1 cellular context compared by ENCODE assay signal in the genomic region with DNA sequence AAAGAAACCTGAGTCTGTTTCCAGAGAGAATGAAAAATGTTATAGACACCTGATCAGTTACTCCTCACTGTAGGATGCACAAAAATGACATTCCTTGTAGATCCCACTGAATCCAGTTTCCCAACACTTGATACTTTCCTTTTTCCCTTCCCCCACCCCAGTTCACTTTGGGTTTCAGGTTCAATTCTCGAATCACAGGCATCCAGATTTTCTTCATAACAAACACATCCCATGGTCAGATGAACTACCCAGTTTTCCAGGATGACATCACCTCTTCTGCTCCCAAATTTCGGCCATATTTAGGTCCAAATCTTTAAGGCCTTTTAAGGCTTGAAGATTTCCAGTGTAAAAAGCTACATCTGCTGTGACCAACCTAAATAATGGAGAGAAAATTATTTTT.
TF ChIP-seq lines count a peak whose summit lies in the region.

No MANE protein-coding gene starts in this region.

TF ChIP-seq in K562, 482 proteins besides CTCF, POLR2A, EP300 and RAD21:
- TF ChIP-seq MAFK (IDR thresholded peaks at IDR 0.05; ENCODE audit: low read length) (no peak), MIER1 (IDR thresholded peaks at IDR 0.05; ENCODE audit: low read depth) (no peak), ZNF354B (CRISPR knock-in tag; IDR thresholded peaks at IDR 0.05) (no peak), SRF (CRISPR knock-in tag; IDR thresholded peaks at IDR 0.05) (no peak), POLR2AphosphoS2 (IDR thresholded peaks at IDR 0.05; ENCODE audit: low read length) (no peak), CAMTA2 (CRISPR knock-in tag; conservative IDR thresholded peaks at IDR 0.05) (no peak), ZNF175 (CRISPR knock-in tag; IDR thresholded peaks at IDR 0.05; ENCODE audit: low read depth) (no peak), BCL6 (CRISPR knock-in tag; IDR thresholded peaks at IDR 0.05) (no peak), CBX8 (IDR thresholded peaks at IDR 0.05; ENCODE audit: borderline replicate concordance, extremely low read depth, low read depth, low read length, poor library complexity, severe bottlenecking) (no peak), TAF7 (tag; IDR thresholded peaks at IDR 0.05) (no peak), RNF2 (IDR thresholded peaks at IDR 0.05) (no peak), MEF2A (IDR thresholded peaks at IDR 0.05; ENCODE audit: control insufficient read depth, low read depth, low read length) (no peak), HDAC2 (IDR thresholded peaks at IDR 0.05) (no peak)
- TF ChIP-seq, protein P1, sequence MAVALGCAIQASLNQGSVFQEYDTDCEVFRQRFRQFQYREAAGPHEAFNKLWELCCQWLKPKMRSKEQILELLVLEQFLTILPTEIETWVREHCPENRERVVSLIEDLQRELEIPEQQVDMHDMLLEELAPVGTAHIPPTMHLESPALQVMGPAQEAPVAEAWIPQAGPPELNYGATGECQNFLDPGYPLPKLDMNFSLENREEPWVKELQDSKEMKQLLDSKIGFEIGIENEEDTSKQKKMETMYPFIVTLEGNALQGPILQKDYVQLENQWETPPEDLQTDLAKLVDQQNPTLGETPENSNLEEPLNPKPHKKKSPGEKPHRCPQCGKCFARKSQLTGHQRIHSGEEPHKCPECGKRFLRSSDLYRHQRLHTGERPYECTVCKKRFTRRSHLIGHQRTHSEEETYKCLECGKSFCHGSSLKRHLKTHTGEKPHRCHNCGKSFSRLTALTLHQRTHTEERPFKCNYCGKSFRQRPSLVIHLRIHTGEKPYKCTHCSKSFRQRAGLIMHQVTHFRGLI (CRISPR knock-in tag; IDR thresholded peaks at IDR 0.05) = no peak
